8 cellular contexts compared by ENCODE assay signal in the genomic region with DNA sequence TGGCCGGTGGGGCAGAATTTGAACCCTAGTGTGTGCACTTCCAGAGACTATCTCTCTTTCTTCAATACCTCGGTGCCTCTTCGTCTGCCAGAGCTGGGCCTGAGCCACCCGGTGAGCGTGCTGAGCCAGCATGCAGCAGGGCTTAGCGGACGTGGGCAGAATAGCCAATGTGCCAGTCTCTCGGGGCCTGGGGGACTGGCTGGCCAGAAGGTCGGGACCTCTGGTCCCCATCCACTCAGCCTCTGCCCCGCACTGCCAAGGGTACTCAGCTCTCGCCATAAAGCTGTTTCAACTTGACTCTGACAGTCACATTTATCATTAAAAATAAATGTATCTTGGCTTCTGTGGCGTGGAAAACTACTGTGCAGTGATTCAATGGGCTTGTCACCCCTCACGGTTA. TPM values are rescaled to one million over a fixed set of nuclear protein-coding genes. Genes with fewer than 3 reads are reported as not detected.
"Had no signal": no experiment of that assay in that cellular context is flagged by ENCODE, and none has a peak within 500 bp of the region (broad histone marks: within the 10 kb centered on the region; RNA-seq: fewer than 3 reads in every experiment).

No MANE protein-coding gene starts in this region.

- H3K4me3 ChIP-seq: GM23338, HAP-1 had no signal

- H3K4me1 ChIP-seq: HAP-1 had no signal

- ATAC-seq: GM23338, HCT116, HepG2 had no signal

- H3K9me3 ChIP-seq: HAP-1 had no signal

- DNase-seq: HFFc6 had no signal

- H3K36me3 ChIP-seq: HAP-1 had no signal

- H2AFZ ChIP-seq: GM23338 had no signal

- H3K4me2 ChIP-seq: GM23338 had no signal

- H3K27ac ChIP-seq: HL-60 had no signal

RNA-seq across cellular contexts. Expression of a gene that starts 46.6 kb away (rescaled TPM):
- total RNA-seq: GM23338, H1, HepG2, HFFc6, HT1080 had no signal
- polyA plus RNA-seq: GM23338, H1, HepG2 had no signal
